Comparison of ENCODE assay signal across 10 cellular contexts in genomic region chr20:58908216-58908615, GRCh38. TPM values are rescaled to one million over a fixed set of nuclear protein-coding genes. Genes with fewer than 3 reads are reported as not detected.
DNase-seq lines count a peak whose midpoint lies in the region; ATAC-seq and TF ChIP-seq lines count a peak whose summit lies in the region.
"Had no signal": no experiment of that assay in that cellular context is flagged by ENCODE, and none has a peak within 500 bp of the region (broad histone marks: within the 10 kb centered on the region; RNA-seq: fewer than 3 reads in every experiment).

No MANE protein-coding gene starts in this region.

- H3K9me3 ChIP-seq in right lobe of liver (no peaks in the 10 kb centered on the region), transverse colon (no peaks in the 10 kb centered on the region)
- H3K9me3 ChIP-seq: HAP-1 had no signal

- in situ Hi-C loops in transverse colon (cut with MboI; ENCODE audit: low pct_ligation_motif_present in 1 of 4, low pct_unique_long_range_greater_than_20kb in 1 of 4, low sequenced_read_pairs in 3 of 4) = loop anchor here in 1 of 4 donors (10.0 kb wide), 1 partner anchor 77 kb away; the partner anchor contains the start of gene NELFCD

- H3K4me3 Mint-ChIP-seq in activated naive CD4-positive, alpha-beta T cell treated with anti-CD3 and anti-CD28 coated beads, Interleukin-2, amount 10 ng/mL, durations not matched to agents 7 days and 5 days = peak overlapping the region; percentile 70
- peak overlapping the region; percentile 65 for H3K4me3 Mint-ChIP-seq in activated T-helper 17 cell treated with anti-CD3 and anti-CD28 coated beads, Interleukin-2, amount 50 U/mL, for 72 hours

- H3K36me3 ChIP-seq in right lobe of liver (peaks cover 0 to 66% (median 49%) of the 10 kb centered on the region in 4 donors), transverse colon (peaks cover 0 to 53% (median 31%) of the 10 kb centered on the region in 4 donors)

- 24% methylated on average over 4 of the region's 4 CpGs for WGBS in right lobe of liver (ENCODE audit: insufficient coverage, low coverage, low lambda C conversion rate, missing lambda C conversion rate)
- WGBS in transverse colon (ENCODE audit: low coverage in 1 of 2), 2 donors = 47 to 59% methylated on average over 4 of the region's 4 CpGs

- H3K27me3 Mint-ChIP-seq in activated naive CD4-positive, alpha-beta T cell treated with anti-CD3 and anti-CD28 coated beads, Interleukin-2, amount 10 ng/mL, durations not matched to agents 7 days and 5 days = no peaks in the 10 kb centered on the region
- no peaks in the 10 kb centered on the region for H3K27me3 Mint-ChIP-seq in activated T-helper 17 cell treated with anti-CD3 and anti-CD28 coated beads, Interleukin-2, amount 50 U/mL, for 72 hours

- peaks cover 81% of the 10 kb centered on the region for H3K4me1 Mint-ChIP-seq in activated naive CD4-positive, alpha-beta T cell treated with anti-CD3 and anti-CD28 coated beads, Interleukin-2, amount 10 ng/mL, durations not matched to agents 7 days and 5 days
- H3K4me1 Mint-ChIP-seq in activated T-helper 17 cell treated with anti-CD3 and anti-CD28 coated beads, Interleukin-2, amount 50 U/mL, for 72 hours = peaks cover 39% of the 10 kb centered on the region

- ATAC-seq in activated T-helper 17 cell treated with anti-CD3 and anti-CD28 coated beads, Interleukin-2, amount 50 U/mL, for 72 hours (replicated peaks) = no peak
- ATAC-seq in right lobe of liver = no peak

- peak overlapping the region; percentile 88 for H3K27ac Mint-ChIP-seq in activated naive CD4-positive, alpha-beta T cell treated with anti-CD3 and anti-CD28 coated beads, Interleukin-2, amount 10 ng/mL, durations not matched to agents 7 days and 5 days
- H3K27ac Mint-ChIP-seq in activated T-helper 17 cell treated with anti-CD3 and anti-CD28 coated beads, Interleukin-2, amount 50 U/mL, for 72 hours = peak overlapping the region; percentile 87

- H3K36me3 Mint-ChIP-seq in activated naive CD4-positive, alpha-beta T cell treated with anti-CD3 and anti-CD28 coated beads, Interleukin-2, amount 10 ng/mL, durations not matched to agents 7 days and 5 days = peaks cover 81% of the 10 kb centered on the region
- peaks cover 93% of the 10 kb centered on the region for H3K36me3 Mint-ChIP-seq in activated T-helper 17 cell treated with anti-CD3 and anti-CD28 coated beads, Interleukin-2, amount 50 U/mL, for 72 hours (ENCODE audit: low read depth)

- H3K4me1 ChIP-seq in right lobe of liver (peaks cover 0 to 29% (median 2%) of the 10 kb centered on the region in 4 donors), transverse colon (peaks cover 10 to 33% (median 12%) of the 10 kb centered on the region in 4 donors)

- intact Hi-C loops in right lobe of liver (cut with DNase I) = no loop called here
- intact Hi-C loops in transverse colon (cut with DNase I; ENCODE audit: low total_unique reads) = no loop called here

- H3K27ac ChIP-seq in right lobe of liver = peak overlapping the region; percentile 8 to 36 (median 24)
- H3K27ac ChIP-seq in transverse colon = peak overlapping the region; percentile 69 to 79 (median 78)

- no peak for DNase-seq in activated naive CD4-positive, alpha-beta T cell treated with anti-CD3 and anti-CD28 coated beads, Interleukin-2, amount 10 ng/mL, durations not matched to agents 7 days and 5 days
- no peak for DNase-seq in activated naive CD4-positive, alpha-beta T cell treated with anti-CD3 and anti-CD28 coated beads, Interleukin-2, amount 50 U/mL, for 16 hours
- DNase-seq in right lobe of liver = no peak
- no peak for DNase-seq in transverse colon
- DNase-seq in NCI-H2029 treated with DMSO at 0.1 percent for 48 hours (lab: John Stamatoyannopoulos, UW) = no peak
- no peak for DNase-seq in SW480 (ENCODE audit: low spot score)
- no peak for DNase-seq in NCI-H69 (lab: John Stamatoyannopoulos, UW)
- DNase-seq: NCI-H2081 treated with DMSO at 0.1 percent for 48 hours had no signal

- no peak for TF ChIP-seq EP300 in transverse colon (IDR thresholded peaks at IDR 0.05; ENCODE audit: low read depth)

- H3K4me3 ChIP-seq in right lobe of liver (no peak overlapping the region), transverse colon (no peak overlapping the region)
- H3K4me3 ChIP-seq: HAP-1 had no signal

- TF ChIP-seq POLR2A in right lobe of liver (IDR thresholded peaks at IDR 0.05) (no peak), transverse colon (IDR thresholded peaks at IDR 0.05) (no peak)

- no peaks in the 10 kb centered on the region for H3K27me3 ChIP-seq in right lobe of liver
- H3K27me3 ChIP-seq in transverse colon = no peaks in the 10 kb centered on the region

- TF ChIP-seq CTCF in right lobe of liver (IDR thresholded peaks at IDR 0.05) (no peak), transverse colon (IDR thresholded peaks at IDR 0.05) (no peak)

- no peaks in the 10 kb centered on the region for H3K9me3 Mint-ChIP-seq in activated naive CD4-positive, alpha-beta T cell treated with anti-CD3 and anti-CD28 coated beads, Interleukin-2, amount 10 ng/mL, durations not matched to agents 7 days and 5 days
- H3K9me3 Mint-ChIP-seq in activated T-helper 17 cell treated with anti-CD3 and anti-CD28 coated beads, Interleukin-2, amount 50 U/mL, for 72 hours = no peaks in the 10 kb centered on the region

- CTCF ChIA-PET in activated naive CD4-positive, alpha-beta T cell treated with anti-CD3 and anti-CD28 coated beads, Interleukin-2, amount 10 ng/mL, durations not matched to agents 7 days and 5 days (lab: Charles Lee) = interaction anchor here (1.4 kb wide), 1 partner anchor 56 kb away, joined by 3 read pairs; the partner anchor contains the start of gene GNAS

RNA-seq across cellular contexts. Expression of gene GNAS, which starts 55.7 kb away (rescaled TPM):
- total RNA-seq in activated T-helper 17 cell treated with anti-CD3 and anti-CD28 coated beads, Interleukin-2, amount 50 U/mL, for 72 hours = 100 to 1,000 TPM; 412 to 688 TPM
- total RNA-seq in right lobe of liver = 100 to 1,000 TPM; 254 to 400 (median 287) TPM
- total RNA-seq in transverse colon = 100 to 1,000 TPM; 501 to 716 (median 535) TPM

RNA-seq across cellular contexts. Expression of gene GNAS-AS1, which starts 57.5 kb away (rescaled TPM):
- 1 to 10 TPM; 1.0 to 1.3 TPM for total RNA-seq in activated T-helper 17 cell treated with anti-CD3 and anti-CD28 coated beads, Interleukin-2, amount 50 U/mL, for 72 hours
- under 1 TPM in 3 of 6 experiments, not detected in 3; 0.23 to 0.37 (median 0.27) TPM for total RNA-seq in right lobe of liver
- 1 to 10 TPM in 1 of 4 donors, under 1 TPM in 1, not detected in 2; 0.55 to 1.1 TPM for total RNA-seq in transverse colon
